In genomic region chr6:139311826-139312225, GRCh38 we compare ENCODE assay signal across 13 cellular contexts.
"Had no signal": no experiment of that assay in that cellular context is flagged by ENCODE, and none has a peak within 500 bp of the region (broad histone marks: within the 10 kb centered on the region; RNA-seq: fewer than 3 reads in every experiment).

No MANE protein-coding gene starts in this region.

- H3K4me3 ChIP-seq: gastroesophageal sphincter, lung, right atrium auricular region had no signal

- H3K27me3 ChIP-seq: gastroesophageal sphincter, right atrium auricular region had no signal

- H3K36me3 ChIP-seq: gastroesophageal sphincter, right atrium auricular region had no signal

- ATAC-seq: gastroesophageal sphincter; stimulated activated naive CD8-positive, alpha-beta T cell treated with anti-CD3 and anti-CD28 coated beads, Interleukin-15, Interleukin-2, amounts not matched to agents 100 U/mL and 50 U/mL, for 24 hours had no signal

- H3K4me1 ChIP-seq: gastroesophageal sphincter, right atrium auricular region had no signal

- H3K9me3 ChIP-seq: gastroesophageal sphincter, right atrium auricular region had no signal

- DNase-seq: activated CD4-positive, alpha-beta T cell treated with anti-CD3 and anti-CD28 coated beads, Interleukin-2, amount 10 ng/mL, durations not matched to agents 7 days and 5 days; activated CD8-positive, alpha-beta memory T cell treated with anti-CD3 and anti-CD28 coated beads, Interleukin-2, amount 50 U/mL, for 48 hours; activated naive CD8-positive, alpha-beta T cell treated with anti-CD3 and anti-CD28 coated beads for 36 hours; effector memory CD4-positive, alpha-beta T cell; islet precursor cell; midbrain; small intestine; stimulated activated CD4-positive, alpha-beta T cell treated with anti-CD3 and anti-CD28 coated beads, Interleukin-4, amount 100 ng/mL, for 24 hours; stimulated activated naive CD8-positive, alpha-beta T cell treated with anti-CD3 and anti-CD28 coated beads, Interleukin-15, Interleukin-2, amounts not matched to agents 100 U/mL and 50 U/mL, for 24 hours had no signal

- H3K27ac ChIP-seq: epithelial cell of prostate, gastroesophageal sphincter, right atrium auricular region had no signal
